Comparison of ENCODE assay signal across 8 cellular contexts in the genomic region with DNA sequence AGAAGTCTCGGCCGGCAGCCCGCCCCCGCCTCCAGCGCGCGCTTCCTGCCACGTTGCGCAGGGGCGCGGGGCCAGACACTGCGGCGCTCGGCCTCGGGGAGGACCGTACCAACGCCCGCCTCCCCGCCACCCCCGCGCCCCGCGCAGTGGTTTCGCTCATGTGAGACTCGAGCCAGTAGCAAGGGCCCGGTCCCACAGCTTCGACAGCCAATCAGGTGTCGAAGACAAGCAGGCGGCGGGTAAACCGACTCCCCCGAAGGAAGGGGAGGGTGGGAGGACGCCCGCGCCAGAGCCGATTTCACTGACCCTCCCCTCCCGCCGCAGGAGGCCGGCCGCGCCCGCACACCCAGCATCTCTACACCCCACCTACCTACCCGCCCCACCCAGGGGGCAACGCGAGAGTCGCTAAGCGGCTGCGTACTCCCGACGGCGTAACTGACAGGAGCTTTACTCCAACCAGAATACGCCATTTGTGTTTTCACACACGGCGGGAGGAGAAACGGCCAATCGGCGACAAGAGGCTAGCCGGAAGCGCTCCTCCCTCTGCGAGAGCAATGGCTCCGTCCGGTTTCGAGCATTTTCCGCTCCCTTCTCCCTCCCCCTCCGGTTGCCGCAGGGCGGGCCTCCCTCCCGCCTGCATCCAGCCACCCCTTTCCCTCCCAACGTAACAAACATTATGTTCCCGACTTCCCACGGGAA. TPM values are rescaled to one million over a fixed set of nuclear protein-coding genes. Genes with fewer than 3 reads are reported as not detected.
A peak's percentile ranks its signal among the peaks of the same experiment; 100 is the strongest.
DNase-seq lines count a peak whose midpoint lies in the region; ATAC-seq lines count a peak whose summit lies in the region.

No MANE protein-coding gene starts in this region.

- peaks cover 71% of the 10 kb centered on the region for H3K36me3 Mint-ChIP-seq in effector memory CD8-positive, alpha-beta T cell (ENCODE audit: insufficient read depth)

- peak overlapping the region; percentile 94 to 97 for H3K4me3 Mint-ChIP-seq in effector memory CD8-positive, alpha-beta T cell

- H3K9me3 Mint-ChIP-seq in effector memory CD8-positive, alpha-beta T cell, result no peaks in the 10 kb centered on the region

- peaks cover 55 to 64% of the 10 kb centered on the region in 2 donors for H3K4me1 Mint-ChIP-seq in effector memory CD8-positive, alpha-beta T cell (ENCODE audit: low read depth in 2 of 2)

- no peaks in the 10 kb centered on the region for H3K27me3 Mint-ChIP-seq in effector memory CD8-positive, alpha-beta T cell

- ATAC-seq in GM21367 (IDR thresholded peaks at IDR 0.05; ENCODE audit: unreplicated experiment), result peak; percentile 67
- ATAC-seq in effector memory CD8-positive, alpha-beta T cell (replicated peaks), result peak; percentile 67

- H3K27ac Mint-ChIP-seq in effector memory CD8-positive, alpha-beta T cell, result peak overlapping the region; percentile 97 to 99

- DNase-seq in COLO668 (lab: John Stamatoyannopoulos, UW; ENCODE audit: unreplicated experiment), result peak; percentile 96
- peak; percentile 99 for DNase-seq in HT1080 (ENCODE audit: low read depth)
- DNase-seq in NOMO-1 (lab: John Stamatoyannopoulos, UW; ENCODE audit: unreplicated experiment in 2 of 2), result peak; percentile 98 to 99
- DNase-seq in activated CD8-positive, alpha-beta memory T cell treated with anti-CD3 and anti-CD28 coated beads for 48 hours (ENCODE audit: low read depth in 2 of 3, low spot score in 2 of 3), result peak; percentile 96 to 99 (median 97)
- peak; percentile 100 for DNase-seq in effector memory CD8-positive, alpha-beta T cell
- DNase-seq in medulla oblongata (ENCODE audit: extremely low spot score), result peak; percentile 99
- peak; percentile 90 to 96 (median 95) for DNase-seq in stimulated activated CD4-positive, alpha-beta T cell treated with anti-CD3 and anti-CD28 coated beads, TNF-alpha, amount 100 ng/mL, for 48 hours (ENCODE audit: low read depth in 3 of 3)

RNA-seq across cellular contexts. Expression of gene SETD5, which starts 0.6 kb away (rescaled TPM):
- total RNA-seq in HT1080 (2014; rRNA removed; shearing (Covaris generic)), result 43.9 and 65.2 TPM in 2 replicates
- polyA plus RNA-seq in HT1080 (2015; cell fraction: cytosol; rRNA removed), result 34.5 and 44.0 TPM in 2 replicates
- 128 and 158 TPM in 2 replicates for polyA plus RNA-seq in HT1080 (2015; cell fraction: nucleus; rRNA removed)

RNA-seq across cellular contexts. Expression of gene THUMPD3, which starts 33.9 kb away (rescaled TPM):
- 46.3 and 47.2 TPM in 2 replicates for total RNA-seq in HT1080 (2014; rRNA removed; shearing (Covaris generic))
- polyA plus RNA-seq in HT1080 (2015; cell fraction: cytosol; rRNA removed), result 41.6 and 44.5 TPM in 2 replicates
- 59.1 and 76.1 TPM in 2 replicates for polyA plus RNA-seq in HT1080 (2015; cell fraction: nucleus; rRNA removed)

Comparison
In these comparisons a context has a peak if more than half of its experiments do, and no peak if none do; other contexts are left out.
1. Peak in every context shown above with its lines: DNase-seq and ATAC-seq.